In the genomic region with DNA sequence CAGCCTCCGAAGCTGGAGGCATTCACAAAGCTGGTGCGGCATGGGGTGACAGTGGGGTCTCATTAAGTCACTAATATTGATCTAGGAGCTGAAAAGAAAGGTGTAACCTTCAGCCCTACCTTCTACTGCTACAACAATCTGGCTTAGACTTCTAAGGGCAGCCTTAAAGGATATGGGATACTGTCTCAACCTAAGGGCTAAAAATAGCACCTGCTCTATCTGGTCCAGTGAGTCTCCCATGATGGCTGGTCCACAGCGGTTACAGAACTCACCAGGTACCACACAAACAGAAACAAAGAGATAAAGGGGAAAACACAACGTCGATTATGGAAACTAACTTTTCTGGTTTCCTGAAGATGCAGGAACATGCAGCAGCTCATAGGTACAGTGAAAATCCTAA, we compare ENCODE assay signal across 26 cellular contexts.
"Had no signal": no experiment of that assay in that cellular context is flagged by ENCODE, and none has a peak within 500 bp of the region (broad histone marks: within the 10 kb centered on the region; RNA-seq: fewer than 3 reads in every experiment).

No MANE protein-coding gene starts in this region.

- H3K4me3 Mint-ChIP-seq: activated CD4-positive, alpha-beta T cell treated with anti-CD3 and anti-CD28 coated beads for 36 hours; activated naive CD4-positive, alpha-beta T cell treated with anti-CD3 and anti-CD28 coated beads, Interleukin-2, amount 10 ng/mL, durations not matched to agents 7 days and 5 days; activated T-cell treated with anti-CD3 and anti-CD28 coated beads, Interleukin-2, amount 50 U/mL, for 4 hours; brain; stimulated activated effector memory CD8-positive, alpha-beta T cell treated with anti-CD3 and anti-CD28 coated beads, Interleukin-12 subunit alpha, Interleukin-12 subunit beta, amount 100 ng/mL, for 72 hours; T-helper 2 cell treated with Interferon-gamma antibody and Interleukin-4, amounts not matched to agents 5 μg/mL and 100 μg/mL, for 36 hours had no signal

- ATAC-seq: activated CD4-positive, alpha-beta T cell treated with anti-CD3 and anti-CD28 coated beads for 36 hours; activated T-cell treated with anti-CD3 and anti-CD28 coated beads, Interleukin-2, amount 50 U/mL, for 4 hours; esophagus mucosa; right lobe of liver; stimulated activated effector memory CD8-positive, alpha-beta T cell treated with anti-CD3 and anti-CD28 coated beads, Interleukin-12 subunit alpha, Interleukin-12 subunit beta, amount 100 ng/mL, for 72 hours had no signal

- H3K27ac ChIP-seq: right lobe of liver, testis had no signal

- H3K27me3 Mint-ChIP-seq: activated CD4-positive, alpha-beta T cell treated with anti-CD3 and anti-CD28 coated beads for 36 hours; activated naive CD4-positive, alpha-beta T cell treated with anti-CD3 and anti-CD28 coated beads, Interleukin-2, amount 10 ng/mL, durations not matched to agents 7 days and 5 days; brain had no signal

- H3K27me3 ChIP-seq: right lobe of liver, testis, uterus had no signal

- H3K4me3 ChIP-seq: left ventricle myocardium inferior, right lobe of liver, testis, uterus had no signal

- H3K27ac Mint-ChIP-seq: activated CD4-positive, alpha-beta T cell treated with anti-CD3 and anti-CD28 coated beads for 36 hours; activated naive CD4-positive, alpha-beta T cell treated with anti-CD3 and anti-CD28 coated beads, Interleukin-2, amount 10 ng/mL, durations not matched to agents 7 days and 5 days; stimulated activated effector memory CD8-positive, alpha-beta T cell treated with anti-CD3 and anti-CD28 coated beads, Interleukin-12 subunit alpha, Interleukin-12 subunit beta, amount 100 ng/mL, for 72 hours; T-helper 2 cell treated with Interferon-gamma antibody and Interleukin-4, amounts not matched to agents 5 μg/mL and 100 μg/mL, for 36 hours had no signal

- H3K9me3 Mint-ChIP-seq: activated naive CD4-positive, alpha-beta T cell treated with anti-CD3 and anti-CD28 coated beads, Interleukin-2, amount 10 ng/mL, durations not matched to agents 7 days and 5 days; activated T-cell treated with anti-CD3 and anti-CD28 coated beads, Interleukin-2, amount 50 U/mL, for 4 hours; brain; stimulated activated effector memory CD8-positive, alpha-beta T cell treated with anti-CD3 and anti-CD28 coated beads, Interleukin-12 subunit alpha, Interleukin-12 subunit beta, amount 100 ng/mL, for 72 hours; T-helper 2 cell treated with Interferon-gamma antibody and Interleukin-4, amounts not matched to agents 5 μg/mL and 100 μg/mL, for 36 hours had no signal

- DNase-seq: activated CD4-positive, alpha-beta T cell treated with anti-CD3 and anti-CD28 coated beads for 36 hours; activated CD4-positive, alpha-beta T cell treated with anti-CD3 and anti-CD28 coated beads, Interleukin-2, amount 50 U/mL, for 48 hours; activated CD8-positive, alpha-beta memory T cell treated with anti-CD3 and anti-CD28 coated beads, Interleukin-2, amount 50 U/mL, for 48 hours; activated effector memory CD4-positive, alpha-beta T cell treated with Interleukin-2 at 50 U/mL for 16 hours; activated naive CD4-positive, alpha-beta T cell treated with anti-CD3 and anti-CD28 coated beads, Interleukin-2, amount 10 ng/mL, durations not matched to agents 7 days and 5 days; activated T-cell treated with anti-CD3 and anti-CD28 coated beads, Interleukin-2, amount 50 U/mL, for 4 hours; anterior cingulate cortex; central memory CD4-positive, alpha-beta T cell; dermis blood vessel endothelial cell; effector CD8-positive, alpha-beta T cell; foreskin melanocyte; glutamatergic neuron; hippocampal formation; left ventricle myocardium inferior; nucleus accumbens; right lobe of liver; small intestine; stimulated activated CD4-positive, alpha-beta T cell treated with anti-CD3 and anti-CD28 coated beads, Interleukin-2, amount 100 ng/mL, for 24 hours; SW 1271; testis; trophoblast cell had no signal

- H3K36me3 ChIP-seq: uterus had no signal

- H3K9me3 ChIP-seq: left ventricle myocardium inferior, right lobe of liver, testis, uterus had no signal
